28 cellular contexts compared by ENCODE assay signal in genomic region chr1:107051266-107051665, GRCh38.
"Had no signal": no experiment of that assay in that cellular context is flagged by ENCODE, and none has a peak within 500 bp of the region (broad histone marks: within the 10 kb centered on the region; RNA-seq: fewer than 3 reads in every experiment).

No MANE protein-coding gene starts in this region.

- H3K9me3 ChIP-seq: suprapubic skin, testis, thoracic aorta, thyroid gland, tibial artery, upper lobe of left lung, upper lobe of right lung, uterus, vagina had no signal

- FAIRE-seq: urothelium cell line had no signal

- ATAC-seq: stimulated activated memory B cell treated with anti-CD40 and anti-IgM and Interleukin-4, amounts not matched to agents 10 μg/mL and 1 μg/mL and 100 μg/mL, for 72 hours; stimulated activated naive B cell treated with anti-CD40 and anti-IgM and Interleukin-4, amounts not matched to agents 10 μg/mL and 1 μg/mL and 100 μg/mL, for 72 hours; stimulated activated naive CD8-positive, alpha-beta T cell treated with anti-CD3 and anti-CD28 coated beads, Interleukin-15, amount 100 ng/mL, for 72 hours; stimulated activated naive CD8-positive, alpha-beta T cell treated with anti-CD3 and anti-CD28 coated beads, Interleukin-15, Interleukin-2, amounts not matched to agents 100 U/mL and 50 U/mL, for 24 hours; upper lobe of right lung had no signal

- DNase-seq: stimulated activated CD4-positive, alpha-beta T cell treated with anti-CD3 and anti-CD28 coated beads, Interleukin-2, amount 100 ng/mL, for 48 hours; stimulated activated CD4-positive, alpha-beta T cell treated with anti-CD3 and anti-CD28 coated beads, Interleukin-4, amount 100 ng/mL, for 1 hour; stimulated activated CD4-positive, alpha-beta T cell treated with anti-CD3 and anti-CD28 coated beads, Interleukin-4, amount 100 ng/mL, for 24 hours; stimulated activated CD4-positive, alpha-beta T cell treated with anti-CD3 and anti-CD28 coated beads, Interleukin-4, amount 100 ng/mL, for 4 hours; stimulated activated CD8-positive, alpha-beta memory T cell treated with anti-CD3 and anti-CD28 coated beads, Interleukin-4, amount 100 ng/mL, for 48 hours; stimulated activated naive B cell treated with anti-CD40 and anti-IgM and Interleukin-4, amounts not matched to agents 10 μg/mL and 1 μg/mL and 100 μg/mL, for 72 hours; stimulated activated naive CD4-positive, alpha-beta T cell; stimulated activated naive CD4-positive, alpha-beta T cell treated with Interleukin-2 at 50 U/mL for 16 hours; stimulated activated naive CD8-positive, alpha-beta T cell treated with anti-CD3 and anti-CD28 coated beads, Interleukin-15, amount 100 ng/mL, for 72 hours; stimulated activated naive CD8-positive, alpha-beta T cell treated with anti-CD3 and anti-CD28 coated beads, Interleukin-15, Interleukin-2, amounts not matched to agents 100 U/mL and 50 U/mL, for 24 hours; stomach; substantia nigra; testis; thyroid gland; tibial artery; transverse colon; trophoblast cell; upper lobe of left lung; upper lobe of right lung; uterus had no signal

- H3K4me1 ChIP-seq: testis, thyroid gland, upper lobe of right lung, uterus, vagina had no signal

- H3K27ac Mint-ChIP-seq: stimulated activated memory B cell treated with anti-CD40 and anti-IgM and Interleukin-4, amounts not matched to agents 10 μg/mL and 1 μg/mL and 100 μg/mL, for 72 hours; stimulated activated naive B cell treated with anti-CD40 and anti-IgM and Interleukin-4, amounts not matched to agents 10 μg/mL and 1 μg/mL and 100 μg/mL, for 72 hours; stimulated activated naive CD8-positive, alpha-beta T cell treated with anti-CD3 and anti-CD28 coated beads, Interleukin-15, amount 100 ng/mL, for 72 hours; stimulated activated naive CD8-positive, alpha-beta T cell treated with anti-CD3 and anti-CD28 coated beads, Interleukin-15, Interleukin-2, amounts not matched to agents 100 ng/mL and 50 ng/mL, for 24 hours; type B pancreatic cell had no signal

- H3K27ac ChIP-seq: stomach, suprapubic skin, testis, thoracic aorta, thyroid gland, tibial artery, tibial nerve, transverse colon, upper lobe of left lung, upper lobe of right lung, uterus, vagina had no signal

- H3K9me3 Mint-ChIP-seq: stimulated activated naive CD8-positive, alpha-beta T cell treated with anti-CD3 and anti-CD28 coated beads, Interleukin-15, amount 100 ng/mL, for 72 hours; stimulated activated naive CD8-positive, alpha-beta T cell treated with anti-CD3 and anti-CD28 coated beads, Interleukin-15, Interleukin-2, amounts not matched to agents 100 ng/mL and 50 ng/mL, for 24 hours; type B pancreatic cell had no signal

- H3K36me3 ChIP-seq: stomach, suprapubic skin, thoracic aorta, thyroid gland, tibial artery, tibial nerve, transverse colon, upper lobe of left lung, upper lobe of right lung, uterus, vagina had no signal

- H3K27me3 ChIP-seq: stomach, suprapubic skin, testis, thyroid gland, tibial artery, tibial nerve, transverse colon, upper lobe of left lung, upper lobe of right lung, uterus, vagina had no signal

- H3K36me3 Mint-ChIP-seq: stimulated activated memory B cell treated with anti-CD40 and anti-IgM and Interleukin-4, amounts not matched to agents 10 μg/mL and 1 μg/mL and 100 μg/mL, for 72 hours; type B pancreatic cell had no signal

- H3K4me3 Mint-ChIP-seq: stimulated activated memory B cell treated with anti-CD40 and anti-IgM and Interleukin-4, amounts not matched to agents 10 μg/mL and 1 μg/mL and 100 μg/mL, for 72 hours; stimulated activated naive B cell treated with anti-CD40 and anti-IgM and Interleukin-4, amounts not matched to agents 10 μg/mL and 1 μg/mL and 100 μg/mL, for 72 hours; stimulated activated naive CD8-positive, alpha-beta T cell treated with anti-CD3 and anti-CD28 coated beads, Interleukin-15, amount 100 ng/mL, for 72 hours; stimulated activated naive CD8-positive, alpha-beta T cell treated with anti-CD3 and anti-CD28 coated beads, Interleukin-15, Interleukin-2, amounts not matched to agents 100 ng/mL and 50 ng/mL, for 24 hours; type B pancreatic cell had no signal

- H3K4me3 ChIP-seq: stomach, suprapubic skin, testis, thoracic aorta, thyroid gland, tibial artery, tibial nerve, transverse colon, upper lobe of left lung, upper lobe of right lung, uterus, vagina had no signal
